ENCODE assay signal across 1 cellular context in genomic region chr19:35722897-35723296, GRCh38.
TF ChIP-seq lines count a peak whose summit lies in the region.

No MANE protein-coding gene starts in this region.

TF ChIP-seq in GM12878, 131 proteins besides CTCF, POLR2A, EP300 and RAD21:
- TF ChIP-seq MTA2 (IDR thresholded peaks at IDR 0.05; ENCODE audit: low read depth) (no peak), ZBTB33 (IDR thresholded peaks at IDR 0.05) (no peak)
TF ChIP-seq in GM12878: peak in this region for 0.
